14 cellular contexts compared by ENCODE assay signal in genomic region chr13:40172149-40172591, GRCh38.
DNase-seq lines count a peak whose midpoint lies in the region; ATAC-seq and TF ChIP-seq lines count a peak whose summit lies in the region.
"Had no signal": no experiment of that assay in that cellular context is flagged by ENCODE, and none has a peak within 500 bp of the region (broad histone marks: within the 10 kb centered on the region; RNA-seq: fewer than 3 reads in every experiment).

No MANE protein-coding gene starts in this region.

- no peaks in the 10 kb centered on the region for H3K36me3 Mint-ChIP-seq in activated T-cell treated with anti-CD3 and anti-CD28 coated beads, Interleukin-2, amount 50 U/mL, for 4 hours (ENCODE audit: insufficient read depth)
- H3K36me3 Mint-ChIP-seq: activated CD4-positive, alpha-beta memory T cell treated with anti-CD3 and anti-CD28 coated beads for 36 hours had no signal

- no peaks in the 10 kb centered on the region for H3K9me3 Mint-ChIP-seq in activated T-cell treated with anti-CD3 and anti-CD28 coated beads, Interleukin-2, amount 50 U/mL, for 4 hours
- H3K9me3 Mint-ChIP-seq: activated CD4-positive, alpha-beta memory T cell treated with anti-CD3 and anti-CD28 coated beads for 36 hours; activated T-helper 17 cell treated with anti-CD3 and anti-CD28 coated beads, Interleukin-2, amount 50 U/mL, for 72 hours had no signal

- intact Hi-C loops in Right ventricle myocardium superior (cut with DNase I): loop anchor here (10.0 kb wide), 1 partner anchor 123 kb away; no protein-coding TSS in a partner anchor
- intact Hi-C loops in left ventricle myocardium inferior (cut with micrococcal nuclease): no loop called here
- intact Hi-C loops in mucosa of descending colon (cut with DNase I, micrococcal nuclease): no loop called here
- intact Hi-C loops in upper lobe of right lung (cut with DNase I): no loop called here

- ATAC-seq in Right ventricle myocardium superior (ENCODE audit: poor library complexity): peak; percentile 6
- peak; percentile 57 for ATAC-seq in foreskin keratinocyte
- ATAC-seq in mucosa of descending colon: peak; percentile 36
- ATAC-seq in upper lobe of right lung: peak; percentile 53
- no peak for ATAC-seq in activated T-cell treated with anti-CD3 and anti-CD28 coated beads, Interleukin-2, amount 50 U/mL, for 4 hours
- no peak for ATAC-seq in GM21717 (IDR thresholded peaks at IDR 0.05; ENCODE audit: unreplicated experiment)
- ATAC-seq: activated T-helper 17 cell treated with anti-CD3 and anti-CD28 coated beads, Interleukin-2, amount 50 U/mL, for 72 hours had no signal

- H3K9me3 ChIP-seq in left ventricle myocardium inferior (replicated peaks): no peaks in the 10 kb centered on the region
- H3K9me3 ChIP-seq in mucosa of descending colon: no peaks in the 10 kb centered on the region
- H3K9me3 ChIP-seq in upper lobe of right lung: no peaks in the 10 kb centered on the region

- H3K27ac ChIP-seq in left ventricle myocardium inferior (replicated peaks): no peak overlapping the region
- H3K27ac ChIP-seq in foreskin keratinocyte: no peak overlapping the region
- H3K27ac ChIP-seq in upper lobe of right lung: no peak overlapping the region
- H3K27ac ChIP-seq: dorsolateral prefrontal cortex had no signal

- no peak for TF ChIP-seq CTCF in left ventricle myocardium inferior (IDR thresholded peaks at IDR 0.05; ENCODE audit: borderline replicate concordance)
- TF ChIP-seq CTCF in foreskin keratinocyte (conservative IDR thresholded peaks at IDR 0.05): no peak
- TF ChIP-seq CTCF in mucosa of descending colon (IDR thresholded peaks at IDR 0.05): no peak
- TF ChIP-seq CTCF in upper lobe of right lung (IDR thresholded peaks at IDR 0.05): no peak

- H3K4me3 ChIP-seq in left ventricle myocardium inferior (no peak overlapping the region), mucosa of descending colon (no peak overlapping the region), upper lobe of right lung (no peak overlapping the region)
- H3K4me3 ChIP-seq: dorsolateral prefrontal cortex had no signal

- H3K4me1 Mint-ChIP-seq in activated T-cell treated with anti-CD3 and anti-CD28 coated beads, Interleukin-2, amount 50 U/mL, for 4 hours (ENCODE audit: low read depth): peaks cover 21% of the 10 kb centered on the region

- H3K27me3 Mint-ChIP-seq in activated T-cell treated with anti-CD3 and anti-CD28 coated beads, Interleukin-2, amount 50 U/mL, for 4 hours (ENCODE audit: low read depth): no peaks in the 10 kb centered on the region
- H3K27me3 Mint-ChIP-seq: activated CD4-positive, alpha-beta memory T cell treated with anti-CD3 and anti-CD28 coated beads for 36 hours; activated T-helper 17 cell treated with anti-CD3 and anti-CD28 coated beads, Interleukin-2, amount 50 U/mL, for 72 hours had no signal

- H3K27me3 ChIP-seq in left ventricle myocardium inferior (ENCODE audit: low read depth) (peaks cover 9% of the 10 kb centered on the region), foreskin keratinocyte (no peaks in the 10 kb centered on the region), upper lobe of right lung (no peaks in the 10 kb centered on the region)

- no peak overlapping the region for H3K4me3 Mint-ChIP-seq in activated T-cell treated with anti-CD3 and anti-CD28 coated beads, Interleukin-2, amount 50 U/mL, for 4 hours
- H3K4me3 Mint-ChIP-seq: activated CD4-positive, alpha-beta memory T cell treated with anti-CD3 and anti-CD28 coated beads for 36 hours had no signal

- peaks cover 20% of the 10 kb centered on the region for H3K4me1 ChIP-seq in left ventricle myocardium inferior
- H3K4me1 ChIP-seq in foreskin keratinocyte: peaks cover 8% of the 10 kb centered on the region
- no peaks in the 10 kb centered on the region for H3K4me1 ChIP-seq in mucosa of descending colon (ENCODE audit: low read depth)
- H3K4me1 ChIP-seq in upper lobe of right lung: no peaks in the 10 kb centered on the region

- no peaks in the 10 kb centered on the region for H3K36me3 ChIP-seq in left ventricle myocardium inferior
- H3K36me3 ChIP-seq in mucosa of descending colon (ENCODE audit: low read depth): no peaks in the 10 kb centered on the region
- H3K36me3 ChIP-seq in upper lobe of right lung: no peaks in the 10 kb centered on the region

- DNase-seq in Right ventricle myocardium superior (no peak), left ventricle myocardium inferior (no peak), foreskin keratinocyte (no peak), mucosa of descending colon (peak in 1 of 3 donors; percentile 27), upper lobe of right lung (peak; percentile 65), AG20443 (ENCODE audit: low spot score) (no peak)
- DNase-seq in activated T-cell treated with anti-CD3 and anti-CD28 coated beads, Interleukin-2, amount 50 U/mL, for 4 hours: no peak
- DNase-seq: activated CD4-positive, alpha-beta memory T cell treated with anti-CD3 and anti-CD28 coated beads for 36 hours; dorsolateral prefrontal cortex; foreskin fibroblast; GOT3; stimulated activated CD4-positive, alpha-beta T cell treated with anti-CD3 and anti-CD28 coated beads, Interleukin-2, amount 100 ng/mL, for 48 hours had no signal

Comparison
In these comparisons a context has a peak if more than half of its experiments do, and no peak if none do; other contexts are left out.
1. ATAC-seq: peak in Right ventricle myocardium superior (single experiment), foreskin keratinocyte (single experiment), mucosa of descending colon (single experiment) and upper lobe of right lung (single experiment); none in activated T-cell treated with anti-CD3 and anti-CD28 coated beads, Interleukin-2, amount 50 U/mL, for 4 hours (0 of 2) and GM21717 (single experiment).